14 cellular contexts compared by ENCODE assay signal in genomic region chr3:167899090-167899489, GRCh38.
"Had no signal": no experiment of that assay in that cellular context is flagged by ENCODE, and none has a peak within 500 bp of the region (broad histone marks: within the 10 kb centered on the region; RNA-seq: fewer than 3 reads in every experiment).

No MANE protein-coding gene starts in this region.

- H3K4me3 ChIP-seq: breast epithelium, lung, pancreas, testis had no signal

- ATAC-seq: activated CD4-positive, alpha-beta T cell treated with anti-CD3 and anti-CD28 coated beads for 36 hours; activated CD8-positive, alpha-beta T cell treated with anti-CD3 and anti-CD28 coated beads for 36 hours; activated T-cell treated with anti-CD3 and anti-CD28 coated beads, Interleukin-2, amount 50 U/mL, for 72 hours; pancreas had no signal

- DNase-seq: activated CD4-positive, alpha-beta T cell treated with anti-CD3 and anti-CD28 coated beads for 36 hours; activated CD8-positive, alpha-beta memory T cell treated with anti-CD3 and anti-CD28 coated beads, Interleukin-2, amount 50 U/mL, for 4 hours; activated CD8-positive, alpha-beta T cell treated with anti-CD3 and anti-CD28 coated beads for 36 hours; activated T-cell treated with anti-CD3 and anti-CD28 coated beads, Interleukin-2, amount 50 U/mL, for 72 hours; aorta; hippocampal formation; midbrain; naive B cell; pancreas; stimulated activated CD4-positive, alpha-beta T cell treated with anti-CD3 and anti-CD28 coated beads, Interleukin-4, amount 100 ng/mL, for 24 hours; testis; WERI-Rb-1 had no signal
